26 cellular contexts compared by ENCODE assay signal in genomic region chr1:185798505-185798904, GRCh38.
DNase-seq lines count a peak whose midpoint lies in the region; ATAC-seq, FAIRE-seq and TF ChIP-seq lines count a peak whose summit lies in the region.
"Had no signal": no experiment of that assay in that cellular context is flagged by ENCODE, and none has a peak within 500 bp of the region (broad histone marks: within the 10 kb centered on the region; RNA-seq: fewer than 3 reads in every experiment).

No MANE protein-coding gene starts in this region.

- H3K9me3 ChIP-seq in HEK293 (ENCODE audit: control insufficient read depth, insufficient read depth, low read depth, low read length) (no peaks in the 10 kb centered on the region), K562 (replicated peaks; ENCODE audit: control insufficient read depth, insufficient read depth, low read depth, low read length) (peaks cover 4% of the 10 kb centered on the region)
- H3K9me3 ChIP-seq: BE2C had no signal

- peaks cover 13% of the 10 kb centered on the region for H3K36me3 Mint-ChIP-seq in WTC11
- H3K36me3 Mint-ChIP-seq: CD14-positive monocyte; CD4-positive, alpha-beta memory T cell had no signal

- no peaks in the 10 kb centered on the region for H3K4me1 ChIP-seq in HEK293 (ENCODE audit: control insufficient read depth, insufficient read depth, low read length)
- no peaks in the 10 kb centered on the region for H3K4me1 ChIP-seq in K562 (replicated peaks in 1 of 2; ENCODE audit: control insufficient read depth in 2 of 2, insufficient read depth in 2 of 2, low read length in 2 of 2)
- H3K4me1 ChIP-seq: BE2C, BLaER1 had no signal

- POLR2A ChIA-PET in HEK293 (lab: Yijun Ruan, JAX) = no interaction called here
- POLR2A ChIA-PET in K562 (lab: Yijun Ruan, JAX) = no interaction called here
- POLR2A ChIA-PET in WTC11 (lab: Charles Lee) = no interaction called here

- TF ChIP-seq RAD21 in K562 (CRISPR knock-in tag; conservative IDR thresholded peaks at IDR 0.05 in 1 of 2, IDR thresholded peaks at IDR 0.05 in 1 of 2) = no peak

- no peak overlapping the region for H3K4me2 ChIP-seq in K562 (ENCODE audit: insufficient read depth, low read length)
- H3K4me2 ChIP-seq: BLaER1 had no signal

- no peak for TF ChIP-seq EP300 in K562 (IDR thresholded peaks at IDR 0.05; ENCODE audit: low read length)

- H3K27ac Mint-ChIP-seq in WTC11 = no peak overlapping the region
- H3K27ac Mint-ChIP-seq: CD14-positive monocyte; CD4-positive, alpha-beta memory T cell; CD4-positive, CD25-positive, alpha-beta regulatory T cell; CD8-positive, alpha-beta memory T cell had no signal

- CTCF ChIA-PET in HEK293 (lab: Yijun Ruan, JAX) (interaction anchor here (1.0 kb wide), 1 partner anchor 15 kb away, joined by 4 read pairs; no protein-coding TSS in a partner anchor), K562 (lab: Yijun Ruan, JAX; ENCODE audit: low intra/inter-chr PET ratio) (no interaction called here), WTC11 (lab: Charles Lee) (no interaction called here)

- no peaks in the 10 kb centered on the region for H3K27me3 Mint-ChIP-seq in WTC11 (ENCODE audit: low read depth)

- TF ChIP-seq CTCF in HEK293 (tag by site-specific recombination; IDR thresholded peaks at IDR 0.05) (no peak), K562 (IDR thresholded peaks at IDR 0.05 in 2 of 3, conservative IDR thresholded peaks at IDR 0.05 in 1 of 3; ENCODE audit: insufficient read depth in 2 of 3, low read depth in 1 of 3, low read length in 3 of 3) (no peak), WTC11 (IDR thresholded peaks at IDR 0.05) (no peak)

- no peaks in the 10 kb centered on the region for H3K79me2 ChIP-seq in K562 (ENCODE audit: control insufficient read depth, insufficient read depth, low read length)

- H3K36me3 ChIP-seq in HEK293 (ENCODE audit: control insufficient read depth in 2 of 2, insufficient read depth in 1 of 2, low read length in 2 of 2) (no peaks in the 10 kb centered on the region), K562 (ENCODE audit: control insufficient read depth, insufficient read depth, low read length) (no peaks in the 10 kb centered on the region)
- H3K36me3 ChIP-seq: BE2C, BLaER1 had no signal

- H3K27me3 ChIP-seq in K562 (ENCODE audit: control insufficient read depth in 2 of 2, insufficient read depth in 2 of 2, low read length in 2 of 2) = no peaks in the 10 kb centered on the region
- H3K27me3 ChIP-seq: BLaER1 had no signal

- peaks cover 29% of the 10 kb centered on the region for H3K9me3 Mint-ChIP-seq in WTC11

- TF ChIP-seq POLR2A in K562 (conservative IDR thresholded peaks at IDR 0.05) = no peak

- H3K9ac ChIP-seq in K562 (ENCODE audit: insufficient read depth in 1 of 2, low read depth in 2 of 2, low read length in 2 of 2) = no peak overlapping the region
- H3K9ac ChIP-seq: BLaER1 had no signal

- no peak overlapping the region for H2AFZ ChIP-seq in K562 (ENCODE audit: low read depth, low read length)

- in situ Hi-C loops in K562 (cut with MboI) = no loop called here

- no peak overlapping the region for H3K4me3 Mint-ChIP-seq in WTC11
- H3K4me3 Mint-ChIP-seq: CD14-positive monocyte; CD4-positive, alpha-beta memory T cell; CD4-positive, CD25-positive, alpha-beta regulatory T cell; CD8-positive, alpha-beta memory T cell had no signal

- H3K4me3 ChIP-seq in HEK293 (ENCODE audit: low read depth, low read length) (no peak overlapping the region), K562 (no peak overlapping the region)
- H3K4me3 ChIP-seq: BLaER1, GM12878 had no signal

- BruUV-seq in K562 (replicated peaks; lab: Mats Ljungman, UMichigan) = no TSS peak

- no peaks in the 10 kb centered on the region for H3K4me1 Mint-ChIP-seq in WTC11
- H3K4me1 Mint-ChIP-seq: CD14-positive monocyte; CD4-positive, alpha-beta memory T cell; CD4-positive, CD25-positive, alpha-beta regulatory T cell; CD8-positive, alpha-beta memory T cell had no signal

- peak; percentile 10 for DNase-seq in OCI-M1 (lab: John Stamatoyannopoulos, UW)
- DNase-seq in K562 (ENCODE audit: extremely low read depth in 1 of 4, low spot score in 3 of 4) = no peak
- DNase-seq in T1000 (lab: John Stamatoyannopoulos, UW) = no peak
- DNase-seq in WTC11 (ENCODE audit: low spot score) = no peak
- DNase-seq: 8988T; ACHN; BE2C; C1 segment of cervical spinal cord; CD4-positive, alpha-beta memory T cell; CD4-positive, CD25-positive, alpha-beta regulatory T cell; CD8-positive, alpha-beta memory T cell; COR-L47; DMS 273 treated with DMSO at 0.1 percent for 48 hours; DMS153; DMS53; DMS79; DND-41; EL; GDM1 had no signal

- H3K27ac ChIP-seq in HEK293 (ENCODE audit: extremely low read depth, low read depth, low read length) (no peak overlapping the region), K562 (ENCODE audit: extremely low read depth, low read depth, low read length) (no peak overlapping the region)
- H3K27ac ChIP-seq: BLaER1 had no signal

- peak; percentile 75 for FAIRE-seq in K562 (lab: Jason Lieb, UNC)
- FAIRE-seq: A204.1, GM12878, GM12892, GM18507 had no signal

- intact Hi-C loops in K562 (cut with micrococcal nuclease) = no loop called here

- no peak for ATAC-seq in K562
- ATAC-seq in WTC11 = no peak
- ATAC-seq: GM12878 had no signal

- no peaks in the 10 kb centered on the region for H4K20me1 ChIP-seq in K562 (replicated peaks; ENCODE audit: control insufficient read depth, insufficient read depth, low read length)
- H4K20me1 ChIP-seq: BLaER1 had no signal

- no peaks in the 10 kb centered on the region for H3K9me1 ChIP-seq in K562 (ENCODE audit: control insufficient read depth, insufficient read depth, low read length)

TF ChIP-seq in HEK293, 187 proteins besides CTCF, POLR2A, EP300 and RAD21:
- TF ChIP-seq ZNF362 (tag by site-specific recombination; IDR thresholded peaks at IDR 0.05) (no peak), SETDB1 (IDR thresholded peaks at IDR 0.05; ENCODE audit: insufficient read length, low read length) (peak; percentile 34)

TF ChIP-seq in K562, 482 proteins besides CTCF, POLR2A, EP300 and RAD21:
- no peak for TF ChIP-seq ZNF347 (CRISPR knock-in tag; IDR thresholded peaks at IDR 0.05; ENCODE audit: low read depth)
- TF ChIP-seq TRIM28 (IDR thresholded peaks at IDR 0.05) = peak; percentile 84
- TF ChIP-seq GATAD2A (IDR thresholded peaks at IDR 0.05) = no peak
- TF ChIP-seq HSF4 (CRISPR knock-in tag; IDR thresholded peaks at IDR 0.05; ENCODE audit: borderline replicate concordance) = no peak
- TF ChIP-seq ZNF253 (CRISPR knock-in tag; conservative IDR thresholded peaks at IDR 0.05) = no peak
- peak; percentile 66; the same call in 1 of the 2 replicates for TF ChIP-seq ZNF280B (CRISPR knock-in tag; IDR thresholded peaks at IDR 0.05)
TF ChIP-seq in K562: peak in this region for 2.

TF ChIP-seq in WTC11, 78 proteins besides CTCF, POLR2A, EP300 and RAD21:
- TF ChIP-seq CREB1 (CRISPR knock-in tag; IDR thresholded peaks at IDR 0.05) (no peak), TCF7 (CRISPR knock-in tag; IDR thresholded peaks at IDR 0.05; ENCODE audit: low read depth) (no peak), ZNF396 (CRISPR knock-in tag; IDR thresholded peaks at IDR 0.05; ENCODE audit: borderline replicate concordance) (no peak), USF1 (CRISPR knock-in tag; IDR thresholded peaks at IDR 0.05) (no peak)

Comparison
In these comparisons a context has a peak if more than half of its experiments do, and no peak if none do; other contexts are left out.
1. Of the 44 proteins assayed by ChIP-seq in both K562 and HEK293: peak only in K562: TRIM28; only in HEK293: SETDB1; in both: none; in neither: 42.